1 cellular context compared by ENCODE assay signal in the genomic region with DNA sequence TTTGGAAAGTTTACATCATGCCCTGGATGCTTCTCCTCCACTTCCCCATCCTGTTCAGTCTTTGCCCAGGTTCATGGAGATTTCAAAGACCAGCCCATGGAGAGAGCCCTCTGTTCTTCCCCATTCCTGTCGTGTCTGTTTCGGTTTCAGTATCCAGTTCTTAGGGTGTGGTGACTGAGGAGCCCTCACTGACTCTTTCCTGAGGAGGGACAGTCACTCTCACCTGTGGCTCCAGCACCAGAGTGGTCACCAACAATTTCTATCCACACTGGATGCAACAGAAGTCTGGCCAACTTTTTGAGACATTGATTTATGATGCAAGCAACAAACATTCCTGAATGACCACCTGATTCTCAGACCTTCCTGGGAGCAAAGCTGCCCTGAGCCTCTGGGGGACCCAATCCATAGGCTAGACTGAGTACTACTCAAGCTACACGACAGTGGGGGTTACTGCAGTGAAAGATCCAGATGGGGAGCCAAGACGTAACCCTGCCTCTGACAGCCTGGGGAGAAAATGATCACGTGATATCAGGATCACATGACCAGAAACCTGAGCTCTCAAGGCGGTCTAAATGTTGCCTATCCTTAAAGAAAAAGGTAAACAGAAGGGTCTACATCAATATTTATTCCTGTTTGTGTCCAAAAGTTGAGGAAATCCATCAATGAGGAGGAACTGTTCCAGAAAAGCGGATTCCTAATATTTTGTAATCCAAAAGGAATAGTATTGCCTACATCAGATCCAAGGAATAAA.
TF ChIP-seq lines count a peak whose summit lies in the region.

No MANE protein-coding gene starts in this region.

TF ChIP-seq in K562, 482 proteins besides CTCF, POLR2A, EP300 and RAD21 (continued from another document and continues in another):
- TF ChIP-seq, protein P1, sequence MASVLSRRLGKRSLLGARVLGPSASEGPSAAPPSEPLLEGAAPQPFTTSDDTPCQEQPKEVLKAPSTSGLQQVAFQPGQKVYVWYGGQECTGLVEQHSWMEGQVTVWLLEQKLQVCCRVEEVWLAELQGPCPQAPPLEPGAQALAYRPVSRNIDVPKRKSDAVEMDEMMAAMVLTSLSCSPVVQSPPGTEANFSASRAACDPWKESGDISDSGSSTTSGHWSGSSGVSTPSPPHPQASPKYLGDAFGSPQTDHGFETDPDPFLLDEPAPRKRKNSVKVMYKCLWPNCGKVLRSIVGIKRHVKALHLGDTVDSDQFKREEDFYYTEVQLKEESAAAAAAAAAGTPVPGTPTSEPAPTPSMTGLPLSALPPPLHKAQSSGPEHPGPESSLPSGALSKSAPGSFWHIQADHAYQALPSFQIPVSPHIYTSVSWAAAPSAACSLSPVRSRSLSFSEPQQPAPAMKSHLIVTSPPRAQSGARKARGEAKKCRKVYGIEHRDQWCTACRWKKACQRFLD (CRISPR knock-in tag; IDR thresholded peaks at IDR 0.05), result peak; percentile 70; the same call in 1 of the 2 replicates
- TF ChIP-seq NCOR1 (IDR thresholded peaks at IDR 0.05) (no peak), TGIF2 (CRISPR knock-in tag; IDR thresholded peaks at IDR 0.05) (no peak), HMGN3 (IDR thresholded peaks at IDR 0.05; ENCODE audit: borderline replicate concordance, extremely low read depth, insufficient read length, low read depth, low read length) (no peak), LEF1 (IDR thresholded peaks at IDR 0.05) (peak; percentile 84), POLR3G (IDR thresholded peaks at IDR 0.05; ENCODE audit: extremely low read depth, insufficient read length, insufficient replicate concordance) (no peak), ZNF184 (CRISPR knock-in tag; IDR thresholded peaks at IDR 0.05) (no peak), GABPB2 (CRISPR knock-in tag; conservative IDR thresholded peaks at IDR 0.05) (no peak), ZNF146 (CRISPR knock-in tag; IDR thresholded peaks at IDR 0.05; ENCODE audit: unreplicated experiment) (no peak), RBM22 (IDR thresholded peaks at IDR 0.05; ENCODE audit: low read depth, low read length, poor library complexity, severe bottlenecking) (no peak), ZBTB8A (IDR thresholded peaks at IDR 0.05; ENCODE audit: partially characterized antibody) (no peak), ZNF75A (CRISPR knock-in tag; IDR thresholded peaks at IDR 0.05) (no peak; the same call in none of the 2 replicates), TAF1 (IDR thresholded peaks at IDR 0.05; ENCODE audit: control insufficient read depth, extremely low read depth, insufficient read depth, low read length, severe bottlenecking) (no peak), ZFP30 (CRISPR knock-in tag; IDR thresholded peaks at IDR 0.05; ENCODE audit: borderline replicate concordance) (no peak), ZNF274 (IDR thresholded peaks at IDR 0.05; ENCODE audit: borderline replicate concordance, low read depth, low read length) (no peak), STAG1 (CRISPR knock-in tag; IDR thresholded peaks at IDR 0.05; ENCODE audit: borderline replicate concordance) (peak; percentile 47; the same call in 1 of the 2 replicates), ETV5 (CRISPR knock-in tag; IDR thresholded peaks at IDR 0.05; ENCODE audit: low read depth) (0 out of 2 replicates have a peak, but pooled peaks have one; percentile 34), PTTG1 (tag; IDR thresholded peaks at IDR 0.05; ENCODE audit: low read depth) (peak; percentile 80), TCF7L2 (IDR thresholded peaks at IDR 0.05; ENCODE audit: low read depth, low read length) (no peak), NONO (IDR thresholded peaks at IDR 0.05; ENCODE audit: low read depth in 2 of 2, low read length in 1 of 2) (no peak), MIER1 (IDR thresholded peaks at IDR 0.05; ENCODE audit: low read depth) (no peak), ZNF77 (CRISPR knock-in tag; IDR thresholded peaks at IDR 0.05) (no peak), ZFPM2 (CRISPR knock-in tag; IDR thresholded peaks at IDR 0.05) (no peak), ZNF23 (CRISPR knock-in tag; IDR thresholded peaks at IDR 0.05) (no peak), HLTF (IDR thresholded peaks at IDR 0.05) (no peak), SRF (CRISPR knock-in tag; IDR thresholded peaks at IDR 0.05) (peak; percentile 17 to 58; a peak in 2 of 4 replicates), JUND (IDR thresholded peaks at IDR 0.05; ENCODE audit: borderline replicate concordance, low read depth, low read length) (no peak), JUND (tag; IDR thresholded peaks at IDR 0.05; ENCODE audit: borderline replicate concordance, low read depth, low read length) (no peak), NR4A1 (CRISPR knock-in tag; IDR thresholded peaks at IDR 0.05) (peak; percentile 92; the same call in 1 of the 2 replicates), NR4A1 (tag; IDR thresholded peaks at IDR 0.05) (no peak), ILF3 (IDR thresholded peaks at IDR 0.05; ENCODE audit: borderline replicate concordance) (no peak)
- TF ChIP-seq, protein P2, sequence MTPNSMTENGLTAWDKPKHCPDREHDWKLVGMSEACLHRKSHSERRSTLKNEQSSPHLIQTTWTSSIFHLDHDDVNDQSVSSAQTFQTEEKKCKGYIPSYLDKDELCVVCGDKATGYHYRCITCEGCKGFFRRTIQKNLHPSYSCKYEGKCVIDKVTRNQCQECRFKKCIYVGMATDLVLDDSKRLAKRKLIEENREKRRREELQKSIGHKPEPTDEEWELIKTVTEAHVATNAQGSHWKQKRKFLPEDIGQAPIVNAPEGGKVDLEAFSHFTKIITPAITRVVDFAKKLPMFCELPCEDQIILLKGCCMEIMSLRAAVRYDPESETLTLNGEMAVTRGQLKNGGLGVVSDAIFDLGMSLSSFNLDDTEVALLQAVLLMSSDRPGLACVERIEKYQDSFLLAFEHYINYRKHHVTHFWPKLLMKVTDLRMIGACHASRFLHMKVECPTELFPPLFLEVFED (CRISPR knock-in tag; conservative IDR thresholded peaks at IDR 0.05), result peak; percentile 98
- TF ChIP-seq, protein P3, sequence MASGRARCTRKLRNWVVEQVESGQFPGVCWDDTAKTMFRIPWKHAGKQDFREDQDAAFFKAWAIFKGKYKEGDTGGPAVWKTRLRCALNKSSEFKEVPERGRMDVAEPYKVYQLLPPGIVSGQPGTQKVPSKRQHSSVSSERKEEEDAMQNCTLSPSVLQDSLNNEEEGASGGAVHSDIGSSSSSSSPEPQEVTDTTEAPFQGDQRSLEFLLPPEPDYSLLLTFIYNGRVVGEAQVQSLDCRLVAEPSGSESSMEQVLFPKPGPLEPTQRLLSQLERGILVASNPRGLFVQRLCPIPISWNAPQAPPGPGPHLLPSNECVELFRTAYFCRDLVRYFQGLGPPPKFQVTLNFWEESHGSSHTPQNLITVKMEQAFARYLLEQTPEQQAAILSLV (tag; IDR thresholded peaks at IDR 0.05), result peak; percentile 70
- TF ChIP-seq, protein P4, sequence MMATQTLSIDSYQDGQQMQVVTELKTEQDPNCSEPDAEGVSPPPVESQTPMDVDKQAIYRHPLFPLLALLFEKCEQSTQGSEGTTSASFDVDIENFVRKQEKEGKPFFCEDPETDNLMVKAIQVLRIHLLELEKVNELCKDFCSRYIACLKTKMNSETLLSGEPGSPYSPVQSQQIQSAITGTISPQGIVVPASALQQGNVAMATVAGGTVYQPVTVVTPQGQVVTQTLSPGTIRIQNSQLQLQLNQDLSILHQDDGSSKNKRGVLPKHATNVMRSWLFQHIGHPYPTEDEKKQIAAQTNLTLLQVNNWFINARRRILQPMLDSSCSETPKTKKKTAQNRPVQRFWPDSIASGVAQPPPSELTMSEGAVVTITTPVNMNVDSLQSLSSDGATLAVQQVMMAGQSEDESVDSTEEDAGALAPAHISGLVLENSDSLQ (IDR thresholded peaks at IDR 0.05), result peak; percentile 94
- TF ChIP-seq, protein P5, sequence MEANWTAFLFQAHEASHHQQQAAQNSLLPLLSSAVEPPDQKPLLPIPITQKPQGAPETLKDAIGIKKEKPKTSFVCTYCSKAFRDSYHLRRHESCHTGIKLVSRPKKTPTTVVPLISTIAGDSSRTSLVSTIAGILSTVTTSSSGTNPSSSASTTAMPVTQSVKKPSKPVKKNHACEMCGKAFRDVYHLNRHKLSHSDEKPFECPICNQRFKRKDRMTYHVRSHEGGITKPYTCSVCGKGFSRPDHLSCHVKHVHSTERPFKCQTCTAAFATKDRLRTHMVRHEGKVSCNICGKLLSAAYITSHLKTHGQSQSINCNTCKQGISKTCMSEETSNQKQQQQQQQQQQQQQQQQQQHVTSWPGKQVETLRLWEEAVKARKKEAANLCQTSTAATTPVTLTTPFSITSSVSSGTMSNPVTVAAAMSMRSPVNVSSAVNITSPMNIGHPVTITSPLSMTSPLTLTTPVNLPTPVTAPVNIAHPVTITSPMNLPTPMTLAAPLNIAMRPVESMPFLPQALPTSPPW (CRISPR knock-in tag; IDR thresholded peaks at IDR 0.05), result no peak
- TF ChIP-seq, protein P6, sequence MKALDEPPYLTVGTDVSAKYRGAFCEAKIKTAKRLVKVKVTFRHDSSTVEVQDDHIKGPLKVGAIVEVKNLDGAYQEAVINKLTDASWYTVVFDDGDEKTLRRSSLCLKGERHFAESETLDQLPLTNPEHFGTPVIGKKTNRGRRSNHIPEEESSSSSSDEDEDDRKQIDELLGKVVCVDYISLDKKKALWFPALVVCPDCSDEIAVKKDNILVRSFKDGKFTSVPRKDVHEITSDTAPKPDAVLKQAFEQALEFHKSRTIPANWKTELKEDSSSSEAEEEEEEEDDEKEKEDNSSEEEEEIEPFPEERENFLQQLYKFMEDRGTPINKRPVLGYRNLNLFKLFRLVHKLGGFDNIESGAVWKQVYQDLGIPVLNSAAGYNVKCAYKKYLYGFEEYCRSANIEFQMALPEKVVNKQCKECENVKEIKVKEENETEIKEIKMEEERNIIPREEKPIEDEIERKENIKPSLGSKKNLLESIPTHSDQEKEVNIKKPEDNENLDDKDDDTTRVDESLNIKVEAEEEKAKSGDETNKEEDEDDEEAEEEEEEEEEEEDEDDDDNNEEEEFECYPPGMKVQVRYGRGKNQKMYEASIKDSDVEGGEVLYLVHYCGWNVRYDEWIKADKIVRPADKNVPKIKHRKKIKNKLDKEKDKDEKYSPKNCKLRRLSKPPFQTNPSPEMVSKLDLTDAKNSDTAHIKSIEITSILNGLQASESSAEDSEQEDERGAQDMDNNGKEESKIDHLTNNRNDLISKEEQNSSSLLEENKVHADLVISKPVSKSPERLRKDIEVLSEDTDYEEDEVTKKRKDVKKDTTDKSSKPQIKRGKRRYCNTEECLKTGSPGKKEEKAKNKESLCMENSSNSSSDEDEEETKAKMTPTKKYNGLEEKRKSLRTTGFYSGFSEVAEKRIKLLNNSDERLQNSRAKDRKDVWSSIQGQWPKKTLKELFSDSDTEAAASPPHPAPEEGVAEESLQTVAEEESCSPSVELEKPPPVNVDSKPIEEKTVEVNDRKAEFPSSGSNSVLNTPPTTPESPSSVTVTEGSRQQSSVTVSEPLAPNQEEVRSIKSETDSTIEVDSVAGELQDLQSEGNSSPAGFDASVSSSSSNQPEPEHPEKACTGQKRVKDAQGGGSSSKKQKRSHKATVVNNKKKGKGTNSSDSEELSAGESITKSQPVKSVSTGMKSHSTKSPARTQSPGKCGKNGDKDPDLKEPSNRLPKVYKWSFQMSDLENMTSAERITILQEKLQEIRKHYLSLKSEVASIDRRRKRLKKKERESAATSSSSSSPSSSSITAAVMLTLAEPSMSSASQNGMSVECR (CRISPR knock-in tag; IDR thresholded peaks at IDR 0.05), result peak; percentile 76; the same call in 1 of the 2 replicates
- TF ChIP-seq, protein P7, sequence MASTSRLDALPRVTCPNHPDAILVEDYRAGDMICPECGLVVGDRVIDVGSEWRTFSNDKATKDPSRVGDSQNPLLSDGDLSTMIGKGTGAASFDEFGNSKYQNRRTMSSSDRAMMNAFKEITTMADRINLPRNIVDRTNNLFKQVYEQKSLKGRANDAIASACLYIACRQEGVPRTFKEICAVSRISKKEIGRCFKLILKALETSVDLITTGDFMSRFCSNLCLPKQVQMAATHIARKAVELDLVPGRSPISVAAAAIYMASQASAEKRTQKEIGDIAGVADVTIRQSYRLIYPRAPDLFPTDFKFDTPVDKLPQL (IDR thresholded peaks at IDR 0.05; ENCODE audit: extremely low read depth, insufficient read length), result no peak
- TF ChIP-seq, protein P8, sequence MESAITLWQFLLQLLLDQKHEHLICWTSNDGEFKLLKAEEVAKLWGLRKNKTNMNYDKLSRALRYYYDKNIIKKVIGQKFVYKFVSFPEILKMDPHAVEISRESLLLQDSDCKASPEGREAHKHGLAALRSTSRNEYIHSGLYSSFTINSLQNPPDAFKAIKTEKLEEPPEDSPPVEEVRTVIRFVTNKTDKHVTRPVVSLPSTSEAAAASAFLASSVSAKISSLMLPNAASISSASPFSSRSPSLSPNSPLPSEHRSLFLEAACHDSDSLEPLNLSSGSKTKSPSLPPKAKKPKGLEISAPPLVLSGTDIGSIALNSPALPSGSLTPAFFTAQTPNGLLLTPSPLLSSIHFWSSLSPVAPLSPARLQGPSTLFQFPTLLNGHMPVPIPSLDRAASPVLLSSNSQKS (CRISPR knock-in tag; IDR thresholded peaks at IDR 0.05), result peak; percentile 44; the same call in 1 of the 2 replicates
- TF ChIP-seq, protein P9, sequence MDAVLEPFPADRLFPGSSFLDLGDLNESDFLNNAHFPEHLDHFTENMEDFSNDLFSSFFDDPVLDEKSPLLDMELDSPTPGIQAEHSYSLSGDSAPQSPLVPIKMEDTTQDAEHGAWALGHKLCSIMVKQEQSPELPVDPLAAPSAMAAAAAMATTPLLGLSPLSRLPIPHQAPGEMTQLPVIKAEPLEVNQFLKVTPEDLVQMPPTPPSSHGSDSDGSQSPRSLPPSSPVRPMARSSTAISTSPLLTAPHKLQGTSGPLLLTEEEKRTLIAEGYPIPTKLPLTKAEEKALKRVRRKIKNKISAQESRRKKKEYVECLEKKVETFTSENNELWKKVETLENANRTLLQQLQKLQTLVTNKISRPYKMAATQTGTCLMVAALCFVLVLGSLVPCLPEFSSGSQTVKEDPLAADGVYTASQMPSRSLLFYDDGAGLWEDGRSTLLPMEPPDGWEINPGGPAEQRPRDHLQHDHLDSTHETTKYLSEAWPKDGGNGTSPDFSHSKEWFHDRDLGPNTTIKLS (IDR thresholded peaks at IDR 0.05; ENCODE audit: borderline replicate concordance, low read depth), result no peak
- TF ChIP-seq, protein P10, sequence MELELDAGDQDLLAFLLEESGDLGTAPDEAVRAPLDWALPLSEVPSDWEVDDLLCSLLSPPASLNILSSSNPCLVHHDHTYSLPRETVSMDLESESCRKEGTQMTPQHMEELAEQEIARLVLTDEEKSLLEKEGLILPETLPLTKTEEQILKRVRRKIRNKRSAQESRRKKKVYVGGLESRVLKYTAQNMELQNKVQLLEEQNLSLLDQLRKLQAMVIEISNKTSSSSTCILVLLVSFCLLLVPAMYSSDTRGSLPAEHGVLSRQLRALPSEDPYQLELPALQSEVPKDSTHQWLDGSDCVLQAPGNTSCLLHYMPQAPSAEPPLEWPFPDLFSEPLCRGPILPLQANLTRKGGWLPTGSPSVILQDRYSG (tag; conservative IDR thresholded peaks at IDR 0.05; ENCODE audit: low read depth), result peak; percentile 95
- TF ChIP-seq, protein P11, sequence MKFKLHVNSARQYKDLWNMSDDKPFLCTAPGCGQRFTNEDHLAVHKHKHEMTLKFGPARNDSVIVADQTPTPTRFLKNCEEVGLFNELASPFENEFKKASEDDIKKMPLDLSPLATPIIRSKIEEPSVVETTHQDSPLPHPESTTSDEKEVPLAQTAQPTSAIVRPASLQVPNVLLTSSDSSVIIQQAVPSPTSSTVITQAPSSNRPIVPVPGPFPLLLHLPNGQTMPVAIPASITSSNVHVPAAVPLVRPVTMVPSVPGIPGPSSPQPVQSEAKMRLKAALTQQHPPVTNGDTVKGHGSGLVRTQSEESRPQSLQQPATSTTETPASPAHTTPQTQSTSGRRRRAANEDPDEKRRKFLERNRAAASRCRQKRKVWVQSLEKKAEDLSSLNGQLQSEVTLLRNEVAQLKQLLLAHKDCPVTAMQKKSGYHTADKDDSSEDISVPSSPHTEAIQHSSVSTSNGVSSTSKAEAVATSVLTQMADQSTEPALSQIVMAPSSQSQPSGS (CRISPR knock-in tag; IDR thresholded peaks at IDR 0.05), result no peak
